ENCODE assay signal across 18 cellular contexts in genomic region chr2:236872971-236873370, GRCh38.
DNase-seq lines count a peak whose midpoint lies in the region; ATAC-seq, FAIRE-seq and TF ChIP-seq lines count a peak whose summit lies in the region.
"Had no signal": no experiment of that assay in that cellular context is flagged by ENCODE, and none has a peak within 500 bp of the region (broad histone marks: within the 10 kb centered on the region; RNA-seq: fewer than 3 reads in every experiment).

No MANE protein-coding gene starts in this region.

- H3K4me1 ChIP-seq in BLaER1 treated with 17β-estradiol and CSF1 and Interleukin-3, amounts not matched to agents 10 nM and 100 nM, result peaks cover 58 to 86% (median 82%) of the 10 kb centered on the region in 10 experiments
- no peaks in the 10 kb centered on the region for H3K4me1 ChIP-seq in colonic mucosa
- H3K4me1 ChIP-seq in breast epithelium, result no peaks in the 10 kb centered on the region

- H4K20me1 ChIP-seq in BLaER1 treated with 17β-estradiol and CSF1 and Interleukin-3, amounts not matched to agents 10 nM and 100 nM, result no peaks in the 10 kb centered on the region

- no peaks in the 10 kb centered on the region for H3K36me3 ChIP-seq in BLaER1 treated with 17β-estradiol and CSF1 and Interleukin-3, amounts not matched to agents 10 nM and 100 nM
- H3K36me3 ChIP-seq in colonic mucosa (no peaks in the 10 kb centered on the region), breast epithelium (no peaks in the 10 kb centered on the region)
- H3K36me3 ChIP-seq: MG63 had no signal

- H3K27me3 Mint-ChIP-seq in osteocyte (ENCODE audit: unreplicated experiment), result no peaks in the 10 kb centered on the region
- peaks cover 4% of the 10 kb centered on the region for H3K27me3 Mint-ChIP-seq in CD4-positive, alpha-beta T cell

- no peak for FAIRE-seq in GM19239 (lab: Jason Lieb, UNC)
- FAIRE-seq: A549 had no signal

- intact Hi-C loops in colonic mucosa (cut with DNase I), result no loop called here
- intact Hi-C loops in lower leg skin (cut with DNase I; ENCODE audit: low total_unique reads), result no loop called here
- intact Hi-C loops in CD4-positive, alpha-beta T cell (cut with DNase I, micrococcal nuclease), result no loop called here
- intact Hi-C loops in breast epithelium (cut with DNase I; ENCODE audit: low total_unique reads), result no loop called here

- H3K4me3 ChIP-seq in BLaER1 treated with 17β-estradiol and CSF1 and Interleukin-3, amounts not matched to agents 10 nM and 100 nM, result no peak overlapping the region
- H3K4me3 ChIP-seq in colonic mucosa, result no peak overlapping the region
- H3K4me3 ChIP-seq in lower leg skin (ENCODE audit: low read depth, poor library complexity, severe bottlenecking), result no peak overlapping the region
- no peak overlapping the region for H3K4me3 ChIP-seq in breast epithelium
- H3K4me3 ChIP-seq: A549, MG63 had no signal

- DNase-seq in colonic mucosa (peak; percentile 10), lower leg skin (ENCODE audit: low spot score in 2 of 2) (peak; percentile 13 to 65), osteocyte (ENCODE audit: extremely low spot score, unreplicated experiment) (peak; percentile 48), GM19239 (ENCODE audit: insufficient read length, low spot score) (no peak), breast epithelium (ENCODE audit: low spot score in 2 of 2) (no peak)
- no peak for DNase-seq in activated CD4-positive, CD25-positive, alpha-beta regulatory T cell (lab: John Stamatoyannopoulos, UW)
- no peak for DNase-seq in CD4-positive, alpha-beta T cell
- DNase-seq: C1 segment of cervical spinal cord, EL, MG63, NCI-H1092 treated with DMSO at 0.1 percent for 48 hours, NCI-H1694, NCI-H510A treated with DMSO at 0.1 percent for 48 hours, NCI-H82, Right ventricle myocardium superior had no signal

- no peaks in the 10 kb centered on the region for H3K9me3 Mint-ChIP-seq in osteocyte (ENCODE audit: unreplicated experiment)
- H3K9me3 Mint-ChIP-seq in CD4-positive, alpha-beta T cell, result no peaks in the 10 kb centered on the region

- peak overlapping the region in 10 of 11 experiments; percentile 31 to 83 (median 77); a peak in 12 of 22 replicates for H3K9ac ChIP-seq in BLaER1 treated with 17β-estradiol and CSF1 and Interleukin-3, amounts not matched to agents 10 nM and 100 nM
- no peak overlapping the region for H3K9ac ChIP-seq in colonic mucosa (ENCODE audit: low read depth in 2 of 2, low read length in 2 of 2)

- no peak for TF ChIP-seq POLR2A in lower leg skin (IDR thresholded peaks at IDR 0.05)
- no peak for TF ChIP-seq POLR2A in breast epithelium (IDR thresholded peaks at IDR 0.05)

- peak overlapping the region; percentile 72 to 97 (median 93); a peak in 21 of 22 replicates for H3K27ac ChIP-seq in BLaER1 treated with 17β-estradiol and CSF1 and Interleukin-3, amounts not matched to agents 10 nM and 100 nM
- H3K27ac ChIP-seq in colonic mucosa (no peak overlapping the region), breast epithelium (no peak overlapping the region)
- H3K27ac ChIP-seq in CD4-positive, alpha-beta T cell (ENCODE audit: low read depth, low read length), result no peak overlapping the region
- H3K27ac ChIP-seq: A549 had no signal

- POLR2A ChIA-PET in CD4-positive, alpha-beta T cell (lab: Charles Lee), result no interaction called here

- H3K4me3 Mint-ChIP-seq in osteocyte (ENCODE audit: unreplicated experiment), result no peak overlapping the region
- H3K4me3 Mint-ChIP-seq in CD4-positive, alpha-beta T cell, result no peak overlapping the region

- H3K9me3 ChIP-seq in BLaER1 treated with 17β-estradiol and CSF1 and Interleukin-3, amounts not matched to agents 10 nM and 100 nM (replicated peaks in 1 of 11), result peaks cover 0 to 10% (median under 1%) of the 10 kb centered on the region in 11 experiments; a peak in 8 of 22 replicates
- no peaks in the 10 kb centered on the region for H3K9me3 ChIP-seq in colonic mucosa
- no peaks in the 10 kb centered on the region for H3K9me3 ChIP-seq in CD4-positive, alpha-beta T cell (ENCODE audit: control insufficient read depth, low read length)
- H3K9me3 ChIP-seq in breast epithelium, result no peaks in the 10 kb centered on the region
- H3K9me3 ChIP-seq: A549, MG63 had no signal

- no peak overlapping the region for H3K27ac Mint-ChIP-seq in osteocyte (ENCODE audit: unreplicated experiment)
- H3K27ac Mint-ChIP-seq in CD4-positive, alpha-beta T cell, result no peak overlapping the region

- peak overlapping the region; percentile 60 to 88 (median 79); a peak in 21 of 22 replicates for H3K4me2 ChIP-seq in BLaER1 treated with 17β-estradiol and CSF1 and Interleukin-3, amounts not matched to agents 10 nM and 100 nM
- H3K4me2 ChIP-seq: A549 had no signal

- CTCF ChIA-PET in CD4-positive, alpha-beta T cell (lab: Charles Lee), result no interaction called here

- H3K4me1 Mint-ChIP-seq in osteocyte (ENCODE audit: unreplicated experiment), result peaks cover 70% of the 10 kb centered on the region
- H3K4me1 Mint-ChIP-seq in CD4-positive, alpha-beta T cell (ENCODE audit: low read depth), result peaks cover 7% of the 10 kb centered on the region

- WGBS in lower leg skin, 2 donors, result 83 to 88% methylated on average over 8 of the region's 8 CpGs

- TF ChIP-seq CTCF in colonic mucosa (IDR thresholded peaks at IDR 0.05), result no peak
- no peak for TF ChIP-seq CTCF in lower leg skin (IDR thresholded peaks at IDR 0.05)
- no peak for TF ChIP-seq CTCF in osteocyte (IDR thresholded peaks at IDR 0.05)
- TF ChIP-seq CTCF in CD4-positive, alpha-beta T cell (IDR thresholded peaks at IDR 0.05), result no peak
- TF ChIP-seq CTCF in breast epithelium (IDR thresholded peaks at IDR 0.05), result no peak

- no peaks in the 10 kb centered on the region for H3K27me3 ChIP-seq in BLaER1 treated with 17β-estradiol and CSF1 and Interleukin-3, amounts not matched to agents 10 nM and 100 nM
- no peaks in the 10 kb centered on the region for H3K27me3 ChIP-seq in colonic mucosa
- no peaks in the 10 kb centered on the region for H3K27me3 ChIP-seq in CD4-positive, alpha-beta T cell (ENCODE audit: control insufficient read depth, insufficient read depth, low read length)
- no peaks in the 10 kb centered on the region for H3K27me3 ChIP-seq in breast epithelium
- H3K27me3 ChIP-seq: MG63 had no signal

- H3K36me3 Mint-ChIP-seq in osteocyte (ENCODE audit: unreplicated experiment), result no peaks in the 10 kb centered on the region
- H3K36me3 Mint-ChIP-seq in CD4-positive, alpha-beta T cell (ENCODE audit: low read depth), result no peaks in the 10 kb centered on the region

- ATAC-seq in CD4-positive, alpha-beta T cell (ENCODE audit: poor library complexity), result no peak
- ATAC-seq: A549, Panc1 had no signal

Comparison
In these comparisons a context has a peak if more than half of its experiments do, and no peak if none do; other contexts are left out.
1. H3K27ac ChIP-seq: peak in BLaER1 treated with 17β-estradiol and CSF1 and Interleukin-3, amounts not matched to agents 10 nM and 100 nM (11 of 11); none in colonic mucosa (single experiment), CD4-positive, alpha-beta T cell (single experiment) and breast epithelium (0 of 2).
2. H3K9ac ChIP-seq: peak in BLaER1 treated with 17β-estradiol and CSF1 and Interleukin-3, amounts not matched to agents 10 nM and 100 nM (10 of 11); none in colonic mucosa (0 of 2).
3. DNase-seq: peak in colonic mucosa (single experiment), lower leg skin (2 of 2) and osteocyte (single experiment); none in activated CD4-positive, CD25-positive, alpha-beta regulatory T cell (0 of 4), CD4-positive, alpha-beta T cell (0 of 10), GM19239 (single experiment) and breast epithelium (0 of 2).